ENCODE assay signal across 8 cellular contexts in the genomic region with DNA sequence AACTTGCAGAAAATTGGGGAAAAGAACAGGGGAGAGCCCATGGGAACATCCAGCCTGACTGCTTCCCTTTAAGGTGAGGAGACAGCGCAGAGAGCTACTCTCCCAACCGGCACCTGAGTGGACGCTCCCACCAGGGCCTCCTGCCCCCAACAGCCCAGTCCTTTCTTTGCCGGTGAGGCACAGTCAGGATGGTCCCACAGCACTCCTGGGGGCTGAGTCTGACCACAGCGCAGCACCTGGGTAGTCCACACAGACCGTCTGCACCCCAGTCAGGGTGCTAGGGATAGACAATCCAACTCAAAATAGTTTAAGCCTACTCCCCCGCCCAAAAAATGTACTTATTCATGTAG.
"Had no signal": no experiment of that assay in that cellular context is flagged by ENCODE, and none has a peak within 500 bp of the region (broad histone marks: within the 10 kb centered on the region; RNA-seq: fewer than 3 reads in every experiment).

No MANE protein-coding gene starts in this region.

- H3K4me1 Mint-ChIP-seq: IgD-negative memory B cell had no signal

- H2AFZ ChIP-seq: GM23248 had no signal

- H3K4me3 ChIP-seq: GM23248 had no signal

- H3K4me3 Mint-ChIP-seq: H9, IgD-negative memory B cell had no signal

- H3K9ac ChIP-seq: GM23248 had no signal

- DNase-seq: GM23248, GOT3, H9, HCEC 1CT, KBM-7 had no signal

- H3K27ac Mint-ChIP-seq: H9, IgD-negative memory B cell had no signal

- H3K36me3 Mint-ChIP-seq: IgD-negative memory B cell had no signal

- H3K27ac ChIP-seq: GM23248 had no signal

- FAIRE-seq: H54, HTR-8/SVneo had no signal
